Comparison of ENCODE assay signal across 10 cellular contexts in genomic region chr4:10123227-10124101, GRCh38. TPM values are rescaled to one million over a fixed set of nuclear protein-coding genes. Genes with fewer than 3 reads are reported as not detected.
DNase-seq lines count a peak whose midpoint lies in the region; ATAC-seq, FAIRE-seq and TF ChIP-seq lines count a peak whose summit lies in the region.
"Had no signal": no experiment of that assay in that cellular context is flagged by ENCODE, and none has a peak within 500 bp of the region (broad histone marks: within the 10 kb centered on the region; RNA-seq: fewer than 3 reads in every experiment).

No MANE protein-coding gene starts in this region.

- no peaks in the 10 kb centered on the region for H3K9me1 ChIP-seq in endothelial cell of umbilical vein (replicated peaks; ENCODE audit: control insufficient read depth, extremely low read depth, insufficient read depth, low read length)

- no peaks in the 10 kb centered on the region for H3K27me3 ChIP-seq in RWPE2 (ENCODE audit: insufficient read depth, poor library complexity, severe bottlenecking)
- no peaks in the 10 kb centered on the region for H3K27me3 ChIP-seq in endothelial cell of umbilical vein (ENCODE audit: control insufficient read depth in 2 of 2, insufficient read depth in 2 of 2, low read length in 2 of 2)
- H3K27me3 ChIP-seq in neuronal stem cell (ENCODE audit: control insufficient read depth in 3 of 3, insufficient read depth in 3 of 3, low read depth in 1 of 3, low read length in 3 of 3): peaks cover 0 to 3% (median 0%) of the 10 kb centered on the region in 3 experiments
- H3K27me3 ChIP-seq: esophagus squamous epithelium had no signal

- H4K20me1 ChIP-seq in endothelial cell of umbilical vein (replicated peaks; ENCODE audit: control insufficient read depth, extremely low read depth, insufficient read depth, low read length): no peaks in the 10 kb centered on the region

- H3K4me3 ChIP-seq in RWPE2 (ENCODE audit: severe bottlenecking) (no peak overlapping the region), endothelial cell of umbilical vein (replicated peaks in 1 of 3; ENCODE audit: insufficient read depth in 1 of 3, low read depth in 1 of 3, low read length in 3 of 3) (no peak overlapping the region), neuronal stem cell (ENCODE audit: low read length in 2 of 2) (no peak overlapping the region)
- H3K4me3 ChIP-seq: esophagus squamous epithelium had no signal

- peak; percentile 98 for FAIRE-seq in endothelial cell of umbilical vein (lab: Jason Lieb, UNC)
- FAIRE-seq: GM18507 had no signal

- H3K36me3 ChIP-seq in RWPE2 (ENCODE audit: low read depth): no peaks in the 10 kb centered on the region
- H3K36me3 ChIP-seq in endothelial cell of umbilical vein (ENCODE audit: control insufficient read depth in 2 of 2, extremely low read depth in 1 of 2, insufficient read depth in 2 of 2, low read length in 2 of 2): no peaks in the 10 kb centered on the region
- no peaks in the 10 kb centered on the region for H3K36me3 ChIP-seq in neuronal stem cell (replicated peaks in 1 of 2; ENCODE audit: control insufficient read depth in 2 of 2, insufficient read depth in 2 of 2, low read length in 2 of 2)
- H3K36me3 ChIP-seq: esophagus squamous epithelium had no signal

- dilution Hi-C loops in endothelial cell of umbilical vein (cut with MboI; ENCODE audit: extremely low pct_ligation_motif_present, low sequenced_read_pairs): no loop called here

- no peak overlapping the region for H3K23ac ChIP-seq in neuronal stem cell (ENCODE audit: low read depth, low read length, poor library complexity)

- no peaks in the 10 kb centered on the region for H3K79me1 ChIP-seq in neuronal stem cell (ENCODE audit: low read depth, low read length)

- no peaks in the 10 kb centered on the region for H3K9me3 ChIP-seq in RWPE2 (ENCODE audit: severe bottlenecking)
- no peaks in the 10 kb centered on the region for H3K9me3 ChIP-seq in endothelial cell of umbilical vein (replicated peaks; ENCODE audit: control insufficient read depth, insufficient read depth, low read length)
- H3K9me3 ChIP-seq in neuronal stem cell (replicated peaks in 1 of 2; ENCODE audit: control insufficient read depth in 2 of 2, insufficient read depth in 1 of 2, low read depth in 1 of 2, low read length in 2 of 2): no peaks in the 10 kb centered on the region
- H3K9me3 ChIP-seq: esophagus squamous epithelium had no signal

- H4K8ac ChIP-seq in neuronal stem cell (ENCODE audit: low read depth, low read length): no peak overlapping the region

- H3K4ac ChIP-seq in neuronal stem cell (ENCODE audit: low read length): no peak overlapping the region

- H3K4me1 ChIP-seq in RWPE2 (ENCODE audit: insufficient read depth, poor library complexity, severe bottlenecking): peaks cover 15% of the 10 kb centered on the region
- peaks cover 22% of the 10 kb centered on the region for H3K4me1 ChIP-seq in endothelial cell of umbilical vein (ENCODE audit: control insufficient read depth, extremely low read depth, insufficient read depth, low read length)
- peaks cover 10 to 19% of the 10 kb centered on the region in 2 donors for H3K4me1 ChIP-seq in neuronal stem cell (ENCODE audit: control insufficient read depth in 2 of 2, insufficient read depth in 1 of 2, low read depth in 1 of 2, low read length in 2 of 2)

- no peak overlapping the region for H2AK5ac ChIP-seq in neuronal stem cell (ENCODE audit: low read depth, low read length)

- H2BK12ac ChIP-seq in neuronal stem cell (ENCODE audit: low read length): no peak overlapping the region

- ATAC-seq in RWPE2 (ENCODE audit: low read depth) (peak; percentile 67), HG02973 (IDR thresholded peaks at IDR 0.05; ENCODE audit: unreplicated experiment) (no peak)

- no peak overlapping the region for H3K14ac ChIP-seq in neuronal stem cell (ENCODE audit: low read length)

- POLR2A ChIA-PET in endothelial cell of umbilical vein (lab: Charles Lee): interaction anchor here (1.4 to 2.3 kb wide), 2 partner anchors 8 to 30 kb away, joined by 5 to 7 read pairs; no protein-coding TSS in a partner anchor

- CTCF ChIA-PET in endothelial cell of umbilical vein (lab: Charles Lee): interaction anchor here (0.7 to 1.7 kb wide), 12 partner anchors 9 to 415 kb away, joined by 3 to 9 read pairs (median 4); no protein-coding TSS in a partner anchor

- H3K27ac ChIP-seq in RWPE2 (ENCODE audit: poor library complexity, severe bottlenecking): peak overlapping the region; percentile 62
- peak overlapping the region; percentile 66 for H3K27ac ChIP-seq in endothelial cell of umbilical vein (ENCODE audit: insufficient read depth, low read depth, low read length)
- H3K27ac ChIP-seq in neuronal stem cell (replicated peaks; ENCODE audit: low read length): no peak overlapping the region
- H3K27ac ChIP-seq: VCaP had no signal

- no peak overlapping the region for H4K91ac ChIP-seq in neuronal stem cell (ENCODE audit: low read depth, low read length, poor library complexity)

- no peak overlapping the region for H2BK15ac ChIP-seq in neuronal stem cell (ENCODE audit: low read length)

- TF ChIP-seq POLR2A in endothelial cell of umbilical vein (IDR thresholded peaks at IDR 0.05; ENCODE audit: low read depth, low read length): no peak

- WGBS in neuronal stem cell (ENCODE audit: extremely low coverage in 2 of 2, insufficient read length in 2 of 2, insufficient replicate concordance in 1 of 2), 2 donors: no CpG with 5 or more reads among the region's 12 CpGs

- H3K4me2 ChIP-seq in endothelial cell of umbilical vein (ENCODE audit: insufficient read depth, low read length): peak overlapping the region; percentile 31
- H3K4me2 ChIP-seq in neuronal stem cell (ENCODE audit: insufficient read depth, low read length, poor library complexity, severe bottlenecking): no peak overlapping the region

- no peaks in the 10 kb centered on the region for H3K79me2 ChIP-seq in endothelial cell of umbilical vein (ENCODE audit: control insufficient read depth, insufficient read depth, low read length)

- intact Hi-C loops in endothelial cell of umbilical vein (cut with micrococcal nuclease): loop anchor here (1.0 to 5.0 kb wide), 5 partner anchors 34 to 534 kb away; no protein-coding TSS in a partner anchor

- H2BK120ac ChIP-seq in neuronal stem cell (ENCODE audit: low read depth, low read length): no peak overlapping the region

- no peak for TF ChIP-seq CTCF in RWPE2 (IDR thresholded peaks at IDR 0.05; ENCODE audit: poor library complexity, severe bottlenecking)
- TF ChIP-seq CTCF in endothelial cell of umbilical vein (IDR thresholded peaks at IDR 0.05; ENCODE audit: extremely low read depth in 1 of 2, insufficient read depth in 1 of 2, low read depth in 1 of 2, low read length in 2 of 2): no peak

- no peak overlapping the region for H2BK5ac ChIP-seq in neuronal stem cell (ENCODE audit: low read length)

- peak; percentile 76 for DNase-seq in HT1080 (ENCODE audit: low read depth)
- no peak for DNase-seq in RWPE2 (ENCODE audit: low spot score)
- peak; percentile 94 for DNase-seq in endothelial cell of umbilical vein (ENCODE audit: low read depth, low spot score)
- no peak for DNase-seq in neuronal stem cell (ENCODE audit: low spot score)
- DNase-seq in NCI-H1694 (lab: John Stamatoyannopoulos, UW): no peak
- no peak for DNase-seq in AML-193 (lab: John Stamatoyannopoulos, UW)
- DNase-seq: esophagus squamous epithelium had no signal

- H2AFZ ChIP-seq in endothelial cell of umbilical vein (ENCODE audit: low read depth, low read length): peak overlapping the region; percentile 4
- peak overlapping the region; percentile 42 for H2AFZ ChIP-seq in neuronal stem cell (ENCODE audit: low read length)

- H3K18ac ChIP-seq in neuronal stem cell (ENCODE audit: low read length): peak overlapping the region; percentile 69

- H3K9ac ChIP-seq in endothelial cell of umbilical vein (replicated peaks; ENCODE audit: extremely low read depth, insufficient read depth, low read length): peak overlapping the region; percentile 2
- no peak overlapping the region for H3K9ac ChIP-seq in neuronal stem cell (ENCODE audit: low read depth, low read length, poor library complexity)

- BruUV-seq in endothelial cell of umbilical vein (replicated peaks; lab: Mats Ljungman, UMichigan): no TSS peak

TF ChIP-seq in endothelial cell of umbilical vein, 7 proteins besides CTCF, POLR2A, EP300 and RAD21:
- TF ChIP-seq MAX (IDR thresholded peaks at IDR 0.05; ENCODE audit: insufficient read depth, insufficient read length) (peak; percentile 68), EZH2 (IDR thresholded peaks at IDR 0.05; ENCODE audit: borderline replicate concordance, low read depth, low read length, severe bottlenecking) (no peak), GATA2 (IDR thresholded peaks at IDR 0.05; ENCODE audit: insufficient read depth, insufficient read length, low read depth, low read length) (no peak), POLR2AphosphoS5 (IDR thresholded peaks at IDR 0.05; ENCODE audit: insufficient read depth, low read depth, low read length) (peak; percentile 54), JUN (IDR thresholded peaks at IDR 0.05; ENCODE audit: borderline replicate concordance, insufficient read depth, insufficient read length, low read depth) (no peak), FOS (IDR thresholded peaks at IDR 0.05; ENCODE audit: borderline replicate concordance, insufficient read depth, low read length) (peak; percentile 22), MYC (IDR thresholded peaks at IDR 0.05; ENCODE audit: low read depth, low read length) (peak; percentile 18)

RNA-seq across cellular contexts. Expression of gene WDR1, which starts 6.9 kb away (rescaled TPM):
- total RNA-seq in HT1080 (2014; rRNA removed; shearing (Covaris generic)): 369 and 395 TPM in 2 replicates
- 381 and 391 TPM in 2 replicates for polyA plus RNA-seq in HT1080 (2015; cell fraction: cytosol; rRNA removed)
- polyA plus RNA-seq in HT1080 (2015; cell fraction: nucleus; rRNA removed): 417 and 423 TPM in 2 replicates
- total RNA-seq in endothelial cell of umbilical vein: 547 and 590 TPM in 2 replicates
- polyA plus RNA-seq in endothelial cell of umbilical vein: 660 and 666 TPM in 2 replicates
- 591 and 614 TPM in 2 replicates for polyA plus RNA-seq in endothelial cell of umbilical vein (2011; cell fraction: cytosol; rRNA removed)
- polyA plus RNA-seq in endothelial cell of umbilical vein (2011; cell fraction: nucleus; rRNA removed): 508 and 517 TPM in 2 replicates
- 427 and 456 TPM in 2 replicates for polyA plus RNA-seq in endothelial cell of umbilical vein (2012)
- polyA minus RNA-seq in endothelial cell of umbilical vein: 633 and 649 TPM in 2 replicates
- polyA minus RNA-seq in endothelial cell of umbilical vein (2011; cell fraction: cytosol; rRNA and poly(A)+ RNA removed): 55.7 TPM
- polyA minus RNA-seq in endothelial cell of umbilical vein (2011; cell fraction: nucleus; rRNA and poly(A)+ RNA removed): 186 and 244 TPM in 2 replicates
- polyA plus RNA-seq in neuronal stem cell (2013, experiment 1 of 2): 78.8 TPM
- polyA plus RNA-seq in neuronal stem cell (2013, experiment 2 of 2): 78.7 TPM

Comparison
In these comparisons a context has a peak if more than half of its experiments do, and no peak if none do; other contexts are left out.
1. DNase-seq: peak in HT1080 (single experiment) and endothelial cell of umbilical vein (single experiment); none in RWPE2 (single experiment), neuronal stem cell (single experiment), NCI-H1694 (single experiment) and AML-193 (0 of 2).